Comparison of ENCODE assay signal across 8 cellular contexts in genomic region chr12:121992059-121992879, GRCh38. TPM values are rescaled to one million over a fixed set of nuclear protein-coding genes. Genes with fewer than 3 reads are reported as not detected.
DNase-seq lines count a peak whose midpoint lies in the region; ATAC-seq, FAIRE-seq and TF ChIP-seq lines count a peak whose summit lies in the region.

No MANE protein-coding gene starts in this region.

- H3K9ac ChIP-seq in OCI-LY1 (ENCODE audit: low read length) (peak overlapping the region; percentile 58), keratinocyte (ENCODE audit: control insufficient read depth, extremely low read depth, insufficient read depth, low read length) (peak overlapping the region; percentile 75)

- peak overlapping the region; percentile 83 for H3K27ac Mint-ChIP-seq in stimulated activated effector memory CD8-positive, alpha-beta T cell treated with anti-CD3 and anti-CD28 coated beads, Interleukin-12 subunit alpha, Interleukin-12 subunit beta, amount 100 ng/mL, for 72 hours

- H3K4me1 Mint-ChIP-seq in stimulated activated effector memory CD8-positive, alpha-beta T cell treated with anti-CD3 and anti-CD28 coated beads, Interleukin-12 subunit alpha, Interleukin-12 subunit beta, amount 100 ng/mL, for 72 hours: peaks cover 25% of the 10 kb centered on the region

- no peak for TF ChIP-seq CTCF in OCI-LY1 (IDR thresholded peaks at IDR 0.05; ENCODE audit: low read length)
- peak in 1 of 3 experiments; percentile 32 for TF ChIP-seq CTCF in keratinocyte (optimal IDR thresholded peaks at IDR 0.05 in 1 of 3, IDR thresholded peaks at IDR 0.05 in 1 of 3, conservative IDR thresholded peaks at IDR 0.05 in 1 of 3; ENCODE audit: extremely low read depth in 1 of 3, insufficient read depth in 2 of 3, low read length in 3 of 3)

- H3K79me2 ChIP-seq in OCI-LY1 (ENCODE audit: insufficient read depth, low read length): peaks cover 8% of the 10 kb centered on the region; the same call in 1 of the 2 replicates
- H3K79me2 ChIP-seq in keratinocyte (ENCODE audit: control insufficient read depth, insufficient read depth, low read length): peaks cover 11% of the 10 kb centered on the region

- H2AFZ ChIP-seq in OCI-LY1 (ENCODE audit: low read length) (no peak overlapping the region), keratinocyte (ENCODE audit: control insufficient read depth, low read length) (no peak overlapping the region)

- H4K20me1 ChIP-seq in OCI-LY1 (ENCODE audit: insufficient read depth, low read length): no peaks in the 10 kb centered on the region
- no peaks in the 10 kb centered on the region for H4K20me1 ChIP-seq in keratinocyte (ENCODE audit: control insufficient read depth, extremely low read depth, insufficient read depth, low read length)

- H3K27ac ChIP-seq in OCI-LY1 (ENCODE audit: low read depth, low read length, poor library complexity, severe bottlenecking) (peak overlapping the region; percentile 93), keratinocyte (ENCODE audit: control insufficient read depth, insufficient read depth, low read length) (peak overlapping the region; percentile 90), small intestine (ENCODE audit: low read depth in 1 of 2, low read length in 1 of 2) (no peak overlapping the region)

- H3K9me1 ChIP-seq in keratinocyte (ENCODE audit: control insufficient read depth, extremely low read depth, insufficient read depth, low read length): no peaks in the 10 kb centered on the region

- peaks cover 11% of the 10 kb centered on the region; the same call in 1 of the 2 replicates for H3F3A ChIP-seq in OCI-LY1 (ENCODE audit: insufficient read depth, low read length)

- H3K27me3 ChIP-seq in OCI-LY1 (ENCODE audit: insufficient read depth, low read length) (no peaks in the 10 kb centered on the region), keratinocyte (ENCODE audit: control insufficient read depth, extremely low read depth, insufficient read depth, low read length) (no peaks in the 10 kb centered on the region), small intestine (ENCODE audit: control insufficient read depth in 2 of 2, insufficient read depth in 2 of 2, low read length in 2 of 2) (no peaks in the 10 kb centered on the region)

- DNase-seq in activated naive CD4-positive, alpha-beta T cell (lab: John Stamatoyannopoulos, UW): peak in 3 of 4 experiments; percentile 9 to 19 (median 13)
- DNase-seq in keratinocyte (ENCODE audit: low read depth, low spot score): peak; percentile 96
- DNase-seq in stimulated activated effector memory CD8-positive, alpha-beta T cell treated with anti-CD3 and anti-CD28 coated beads, Interleukin-12 subunit alpha, Interleukin-12 subunit beta, amount 100 ng/mL, for 72 hours (ENCODE audit: low spot score in 2 of 2): peak; percentile 40 to 78
- DNase-seq in NCI-H526 treated with DMSO at 0.1 percent for 48 hours (lab: John Stamatoyannopoulos, UW): no peak
- DNase-seq in small intestine: no peak

- no peaks in the 10 kb centered on the region for H3K9me3 ChIP-seq in OCI-LY1 (ENCODE audit: low read length)
- H3K9me3 ChIP-seq in keratinocyte (ENCODE audit: control insufficient read depth, low read depth, low read length): no peaks in the 10 kb centered on the region
- H3K9me3 ChIP-seq in small intestine (ENCODE audit: control insufficient read depth, low read depth): no peaks in the 10 kb centered on the region

- no peaks in the 10 kb centered on the region for H3K9me2 ChIP-seq in OCI-LY1 (ENCODE audit: low read depth, low read length)

- H3K9me3 Mint-ChIP-seq in stimulated activated effector memory CD8-positive, alpha-beta T cell treated with anti-CD3 and anti-CD28 coated beads, Interleukin-12 subunit alpha, Interleukin-12 subunit beta, amount 100 ng/mL, for 72 hours: no peaks in the 10 kb centered on the region

- H3K36me3 ChIP-seq in OCI-LY1 (ENCODE audit: insufficient read depth, low read length) (no peaks in the 10 kb centered on the region), keratinocyte (ENCODE audit: control insufficient read depth in 2 of 2, extremely low read depth in 1 of 2, insufficient read depth in 2 of 2, low read length in 2 of 2) (no peaks in the 10 kb centered on the region), small intestine (ENCODE audit: control insufficient read depth in 2 of 2, insufficient read depth in 2 of 2, low read length in 2 of 2) (no peaks in the 10 kb centered on the region)

- FAIRE-seq in keratinocyte (lab: Jason Lieb, UNC) (peak; percentile 95), small intestine (lab: Jason Lieb, UNC) (no peak)

- H3K4me1 ChIP-seq in OCI-LY1 (ENCODE audit: insufficient read depth, low read length, severe bottlenecking) (peaks cover 52% of the 10 kb centered on the region), keratinocyte (ENCODE audit: control insufficient read depth, extremely low read depth, insufficient read depth, low read length) (peaks cover 29% of the 10 kb centered on the region), small intestine (ENCODE audit: control insufficient read depth in 2 of 2, insufficient read depth in 1 of 2, low read depth in 1 of 2, low read length in 1 of 2) (no peaks in the 10 kb centered on the region)

- H3K4me3 ChIP-seq in OCI-LY1 (ENCODE audit: low read depth, low read length, poor library complexity, severe bottlenecking) (peak overlapping the region; percentile 52), keratinocyte (ENCODE audit: control insufficient read depth in 2 of 3, extremely low read depth in 1 of 3, insufficient read depth in 2 of 3, low read depth in 1 of 3, low read length in 3 of 3) (peak overlapping the region in 2 of 3 experiments; percentile 16 to 29), small intestine (ENCODE audit: low read depth in 1 of 2, low read length in 2 of 2) (no peak overlapping the region)

- WGBS in small intestine, 3 donors: 67 to 78% (median 67%) methylated on average over 21 of the region's 21 CpGs

- H3K4me3 Mint-ChIP-seq in stimulated activated effector memory CD8-positive, alpha-beta T cell treated with anti-CD3 and anti-CD28 coated beads, Interleukin-12 subunit alpha, Interleukin-12 subunit beta, amount 100 ng/mL, for 72 hours: peak overlapping the region; percentile 58

- peak overlapping the region; percentile 59 for H3K4me2 ChIP-seq in OCI-LY1 (ENCODE audit: low read length)
- H3K4me2 ChIP-seq in keratinocyte (ENCODE audit: control insufficient read depth, extremely low read depth, insufficient read depth, low read depth, low read length): peak overlapping the region; percentile 57

- dilution Hi-C loops in keratinocyte (cut with MboI; ENCODE audit: extremely low pct_ligation_motif_present, low sequenced_read_pairs): no loop called here

- ATAC-seq in GM18499 (IDR thresholded peaks at IDR 0.05; ENCODE audit: insufficient read depth, unreplicated experiment) (peak; percentile 53), HG02642 (IDR thresholded peaks at IDR 0.05; ENCODE audit: poor library complexity, unreplicated experiment) (peak; percentile 65)
- ATAC-seq in stimulated activated effector memory CD8-positive, alpha-beta T cell treated with anti-CD3 and anti-CD28 coated beads, Interleukin-12 subunit alpha, Interleukin-12 subunit beta, amount 100 ng/mL, for 72 hours: peak; percentile 98

- H3K36me3 Mint-ChIP-seq in stimulated activated effector memory CD8-positive, alpha-beta T cell treated with anti-CD3 and anti-CD28 coated beads, Interleukin-12 subunit alpha, Interleukin-12 subunit beta, amount 100 ng/mL, for 72 hours: no peaks in the 10 kb centered on the region

RNA-seq across cellular contexts. Expression of gene BCL7A, which starts 29.4 kb away (rescaled TPM):
- polyA plus RNA-seq in keratinocyte (9.6 to 17.2 TPM (median 12.8 TPM) in 3 replicates), small intestine (1 to 10 TPM in 2 of 3 donors, under 1 TPM in 1; 0.22 to 5.4 (median 1.4) TPM)
- 10.0 TPM for polyA plus RNA-seq in keratinocyte (2011; ENCODE audit: low read depth)
- 10.0 and 11.9 TPM in 2 replicates for polyA plus RNA-seq in keratinocyte (2011; cell fraction: cytosol; rRNA removed)
- polyA plus RNA-seq in keratinocyte (2011; cell fraction: nucleus; rRNA removed): 16.2 and 17.3 TPM in 2 replicates
- 15.5 and 15.9 TPM in 2 replicates for polyA plus RNA-seq in keratinocyte (2012; ENCODE audit: low replicate concordance)
- polyA minus RNA-seq in keratinocyte: 8.8 to 16.8 TPM (median 13.5 TPM) in 3 replicates
- 7.1 TPM for polyA minus RNA-seq in keratinocyte (2011; cell fraction: cytosol; rRNA and poly(A)+ RNA removed)
- 6.8 and 11.6 TPM in 2 replicates for polyA minus RNA-seq in keratinocyte (2011; cell fraction: nucleus; rRNA and poly(A)+ RNA removed)

Comparison
In these comparisons a context has a peak if more than half of its experiments do, and no peak if none do; other contexts are left out.
1. H3K27ac ChIP-seq: peak in OCI-LY1 (single experiment) and keratinocyte (single experiment); none in small intestine (0 of 2).
2. H3K4me3 ChIP-seq: peak in OCI-LY1 (single experiment) and keratinocyte (2 of 3); none in small intestine (0 of 2).
3. DNase-seq: peak in activated naive CD4-positive, alpha-beta T cell (3 of 4), keratinocyte (single experiment) and stimulated activated effector memory CD8-positive, alpha-beta T cell treated with anti-CD3 and anti-CD28 coated beads, Interleukin-12 subunit alpha, Interleukin-12 subunit beta, amount 100 ng/mL, for 72 hours (2 of 2); none in NCI-H526 treated with DMSO at 0.1 percent for 48 hours (single experiment) and small intestine (single experiment).
4. Peak in every context shown above with its lines, with median percentiles within 50 percentile points of each other: ATAC-seq.